In genomic region chr2:128318776-128319456, GRCh38 we compare ENCODE assay signal across 8 cellular contexts. TPM values are rescaled to one million over a fixed set of nuclear protein-coding genes. Genes with fewer than 3 reads are reported as not detected.
DNase-seq lines count a peak whose midpoint lies in the region; ATAC-seq and TF ChIP-seq lines count a peak whose summit lies in the region.

Gene HS6ST1 (minus strand): TSS chr2:128318868. CDS start chr2:128318563, 305 bp downstream.

- peak; percentile 79 for ATAC-seq in SK-N-SH treated with all-trans-retinoic acid at 6 μM for 48 hours

- H3K79me2 ChIP-seq in GM23248 (ENCODE audit: insufficient read depth): peaks cover 40% of the 10 kb centered on the region

- H3K27ac ChIP-seq in GM23248: no peak within 1 kb of the TSS
- H3K27ac ChIP-seq in substantia nigra (ENCODE audit: low read depth, low read length, poor library complexity, severe bottlenecking): peak within 1 kb of the TSS; percentile 59

- H3K4me3 ChIP-seq in GM23248: peak within 1 kb of the TSS; percentile 97

- no peaks in the 10 kb centered on the region for H3K27me3 ChIP-seq in GM23248 (replicated peaks; ENCODE audit: insufficient read depth)

- no peaks in the 10 kb centered on the region for H3F3A ChIP-seq in GM23248 (ENCODE audit: insufficient read depth)

- no peaks in the 10 kb centered on the region for H3K9me3 Mint-ChIP-seq in activated naive CD4-positive, alpha-beta T cell treated with anti-CD3 and anti-CD28 coated beads, Interleukin-2, amount 10 ng/mL, durations not matched to agents 7 days and 5 days

- no peaks in the 10 kb centered on the region for H3K36me3 ChIP-seq in GM23248 (ENCODE audit: low read depth)

- peak within 1 kb of the TSS; percentile 95 for H3K4me2 ChIP-seq in GM23248 (ENCODE audit: unreplicated experiment)

- H3K36me3 Mint-ChIP-seq in activated naive CD4-positive, alpha-beta T cell treated with anti-CD3 and anti-CD28 coated beads, Interleukin-2, amount 10 ng/mL, durations not matched to agents 7 days and 5 days: no peaks in the 10 kb centered on the region

- H3K4me3 Mint-ChIP-seq in activated naive CD4-positive, alpha-beta T cell treated with anti-CD3 and anti-CD28 coated beads, Interleukin-2, amount 10 ng/mL, durations not matched to agents 7 days and 5 days: peak within 1 kb of the TSS; percentile 83

- in situ Hi-C loops in G401 (cut with HindIII; ENCODE audit: low sequenced_read_pairs): no loop called here
- in situ Hi-C loops in GM23248 (cut with MboI): no loop called here

- peak; percentile 82 for DNase-seq in G401 (ENCODE audit: low spot score)
- DNase-seq in GM23248: peak; percentile 94
- peak; percentile 68 to 73 for DNase-seq in Kasumi-1 (lab: John Stamatoyannopoulos, UW)
- DNase-seq in activated naive CD4-positive, alpha-beta T cell treated with anti-CD3 and anti-CD28 coated beads, Interleukin-2, amount 10 ng/mL, durations not matched to agents 7 days and 5 days: peak; percentile 89
- peak; percentile 90 for DNase-seq in germinal center (ENCODE audit: low spot score)
- DNase-seq in nucleus accumbens (lab: John Stamatoyannopoulos, UW): peak in 52 of 56 donors; percentile 40 to 91 (median 77)
- DNase-seq in substantia nigra (lab: John Stamatoyannopoulos, UW): peak in 45 of 49 donors; percentile 48 to 94 (median 78)

- H3K4me1 Mint-ChIP-seq in activated naive CD4-positive, alpha-beta T cell treated with anti-CD3 and anti-CD28 coated beads, Interleukin-2, amount 10 ng/mL, durations not matched to agents 7 days and 5 days: peaks cover 23% of the 10 kb centered on the region

- peaks cover 10% of the 10 kb centered on the region for H3K4me1 ChIP-seq in GM23248 (ENCODE audit: insufficient read depth)

- H3K9me2 ChIP-seq in GM23248 (ENCODE audit: insufficient read depth): no peaks in the 10 kb centered on the region

- H3K9ac ChIP-seq in GM23248: peak within 1 kb of the TSS; percentile 80

- CTCF ChIA-PET in activated naive CD4-positive, alpha-beta T cell treated with anti-CD3 and anti-CD28 coated beads, Interleukin-2, amount 10 ng/mL, durations not matched to agents 7 days and 5 days (lab: Charles Lee): no interaction called here

- peaks cover 9% of the 10 kb centered on the region; the same call in 1 of the 2 replicates for H4K20me1 ChIP-seq in GM23248 (ENCODE audit: insufficient read depth)

- peak within 1 kb of the TSS; percentile 93 for H2AFZ ChIP-seq in GM23248

- H3K27me3 Mint-ChIP-seq in activated naive CD4-positive, alpha-beta T cell treated with anti-CD3 and anti-CD28 coated beads, Interleukin-2, amount 10 ng/mL, durations not matched to agents 7 days and 5 days: peaks cover 55% of the 10 kb centered on the region

- no peaks in the 10 kb centered on the region for H3K9me3 ChIP-seq in GM23248 (ENCODE audit: low read depth)

- H3K27ac Mint-ChIP-seq in activated naive CD4-positive, alpha-beta T cell treated with anti-CD3 and anti-CD28 coated beads, Interleukin-2, amount 10 ng/mL, durations not matched to agents 7 days and 5 days: no peak within 1 kb of the TSS

- 2 to 4% methylated on average over 7 to 26 of the region's 84 CpGs for WGBS in GM23248 (ENCODE audit: low coverage in 1 of 2, low lambda C conversion rate in 2 of 2, missing lambda C conversion rate in 2 of 2), 2 experiments

TF ChIP-seq in SK-N-SH treated with all-trans-retinoic acid at 6 μM for 48 hours, 23 proteins besides CTCF, POLR2A, EP300 and RAD21:
- TF ChIP-seq POU6F1 (CRISPR knock-in tag; IDR thresholded peaks at IDR 0.05; ENCODE audit: borderline replicate concordance, low read depth): no peak
- TF ChIP-seq CSDC2 (CRISPR knock-in tag; IDR thresholded peaks at IDR 0.05): no peak
- TF ChIP-seq CREB5 (CRISPR knock-in tag; IDR thresholded peaks at IDR 0.05; ENCODE audit: low read depth): no peak
- no peak for TF ChIP-seq PPARA (CRISPR knock-in tag; IDR thresholded peaks at IDR 0.05; ENCODE audit: borderline replicate concordance)
- no peak for TF ChIP-seq ZFP3 (CRISPR knock-in tag; IDR thresholded peaks at IDR 0.05)
- no peak for TF ChIP-seq ARNTL (CRISPR knock-in tag; IDR thresholded peaks at IDR 0.05; ENCODE audit: borderline replicate concordance, low read depth)
- TF ChIP-seq CSRNP3 (CRISPR knock-in tag; IDR thresholded peaks at IDR 0.05): no peak
- no peak for TF ChIP-seq ZNF8 (CRISPR knock-in tag; IDR thresholded peaks at IDR 0.05)
- no peak for TF ChIP-seq TOX (CRISPR knock-in tag; IDR thresholded peaks at IDR 0.05; ENCODE audit: borderline replicate concordance)
TF ChIP-seq in SK-N-SH treated with all-trans-retinoic acid at 6 μM for 48 hours: peak in this region for 0.

RNA-seq across cellular contexts. Expression of gene HS6ST1, which starts in this region (rescaled TPM):
- 45.2 and 45.4 TPM in 2 replicates for total RNA-seq in G401 (2014; rRNA removed; shearing (Covaris generic))
- 27.3 and 35.8 TPM in 2 replicates for total RNA-seq in GM23248 (2014; rRNA removed; shearing (Covaris generic))
- 3.3 and 4.0 TPM in 2 replicates for polyA plus RNA-seq in GM23248 (2016; fragmentation: Nextera tagmentation; extraction: Ambion mirVana)
